Comparison of ENCODE assay signal across 23 cellular contexts in the genomic region with DNA sequence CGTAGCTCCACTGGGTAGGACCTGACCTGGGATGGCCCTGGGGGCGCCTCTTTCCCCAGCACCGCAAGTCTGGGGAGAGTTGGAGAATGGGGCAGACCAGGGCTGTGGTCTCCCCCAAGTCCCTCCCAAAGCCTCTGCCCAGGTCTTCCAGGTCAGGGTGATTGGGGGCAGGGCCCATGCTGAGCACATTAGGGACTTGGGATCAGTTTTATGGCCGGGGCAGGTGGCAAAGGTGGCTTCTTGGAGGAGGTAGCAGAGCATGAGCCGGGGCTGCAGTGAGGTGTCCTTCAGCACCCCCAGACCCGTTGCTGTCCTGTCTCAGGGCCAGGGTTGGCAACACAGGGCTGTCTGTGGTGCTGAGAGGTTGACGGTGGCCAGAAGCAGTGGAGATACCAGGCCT. TPM values are rescaled to one million over a fixed set of nuclear protein-coding genes. Genes with fewer than 3 reads are reported as not detected.
DNase-seq lines count a peak whose midpoint lies in the region; ATAC-seq, FAIRE-seq and TF ChIP-seq lines count a peak whose summit lies in the region.
"Had no signal": no experiment of that assay in that cellular context is flagged by ENCODE, and none has a peak within 500 bp of the region (broad histone marks: within the 10 kb centered on the region; RNA-seq: fewer than 3 reads in every experiment).

No MANE protein-coding gene starts in this region.

- intact Hi-C loops in left ventricle myocardium inferior (cut with micrococcal nuclease): no loop called here
- intact Hi-C loops in left cardiac atrium (cut with DNase I): no loop called here
- intact Hi-C loops in HepG2 (cut with micrococcal nuclease; ENCODE audit: unreplicated experiment): no loop called here

- H3K27me3 Mint-ChIP-seq in effector memory CD8-positive, alpha-beta T cell: no peaks in the 10 kb centered on the region
- H3K27me3 Mint-ChIP-seq: activated naive CD4-positive, alpha-beta T cell treated with anti-CD3 and anti-CD28 coated beads, Interleukin-2, amount 50 U/mL, for 24 hours had no signal

- FAIRE-seq in HepG2 (lab: Jason Lieb, UNC): no peak
- FAIRE-seq: D721Med had no signal

- H3K4me3 ChIP-seq in left ventricle myocardium inferior (no peak overlapping the region), Loucy (ENCODE audit: low read length, poor library complexity, severe bottlenecking) (no peak overlapping the region), upper lobe of left lung (no peak overlapping the region), HepG2 (replicated peaks in 1 of 3; ENCODE audit: insufficient read depth in 1 of 3, low read depth in 2 of 3, low read length in 3 of 3) (no peak overlapping the region)
- H3K4me3 ChIP-seq: uterus had no signal

- in situ Hi-C loops in HepG2 (cut with HindIII; ENCODE audit: extremely low pct_ligation_motif_present, low pct_unique_long_range_greater_than_20kb): no loop called here

- 96 to 98% methylated on average over 5 to 7 of the region's 7 CpGs for WGBS in upper lobe of left lung, 2 donors
- 80% methylated on average over 2 of the region's 7 CpGs for WGBS in HepG2 (ENCODE audit: low lambda C conversion rate)

- TF ChIP-seq POLR2A in upper lobe of left lung (IDR thresholded peaks at IDR 0.05): no peak
- no peak for TF ChIP-seq POLR2A in HepG2 (IDR thresholded peaks at IDR 0.05; ENCODE audit: insufficient read depth in 1 of 2, low read depth in 2 of 2, low read length in 2 of 2)

- ATAC-seq in left cardiac atrium (no peak), upper lobe of left lung (ENCODE audit: low FRiP score in 2 of 2) (no peak), HepG2 (no peak)
- ATAC-seq in effector memory CD8-positive, alpha-beta T cell (replicated peaks): no peak
- ATAC-seq: sciatic nerve had no signal

- H3K4me3 Mint-ChIP-seq in effector memory CD8-positive, alpha-beta T cell: peak overlapping the region; percentile 12 to 77
- H3K4me3 Mint-ChIP-seq: activated naive CD4-positive, alpha-beta T cell treated with anti-CD3 and anti-CD28 coated beads, Interleukin-2, amount 50 U/mL, for 24 hours had no signal

- no peaks in the 10 kb centered on the region for H3K9me3 Mint-ChIP-seq in effector memory CD8-positive, alpha-beta T cell
- H3K9me3 Mint-ChIP-seq: activated naive CD4-positive, alpha-beta T cell treated with anti-CD3 and anti-CD28 coated beads, Interleukin-2, amount 50 U/mL, for 24 hours had no signal

- H3K9ac ChIP-seq in Loucy (ENCODE audit: low read depth, low read length, poor library complexity, severe bottlenecking): no peak overlapping the region
- no peak overlapping the region for H3K9ac ChIP-seq in HepG2 (ENCODE audit: insufficient read depth, low read depth, low read length)
- H3K9ac ChIP-seq: KMS-11 had no signal

- TF ChIP-seq CTCF in left ventricle myocardium inferior (IDR thresholded peaks at IDR 0.05; ENCODE audit: borderline replicate concordance) (no peak), Loucy (conservative IDR thresholded peaks at IDR 0.05; ENCODE audit: low read length) (no peak), upper lobe of left lung (IDR thresholded peaks at IDR 0.05) (no peak), HepG2 (CRISPR knock-in tag; IDR thresholded peaks at IDR 0.05) (no peak)

- no peaks in the 10 kb centered on the region for H3K36me3 ChIP-seq in left ventricle myocardium inferior
- no peaks in the 10 kb centered on the region for H3K36me3 ChIP-seq in Loucy (ENCODE audit: insufficient read depth, low read length)
- H3K36me3 ChIP-seq in upper lobe of left lung: no peaks in the 10 kb centered on the region
- H3K36me3 ChIP-seq in HepG2 (replicated peaks in 1 of 2; ENCODE audit: control insufficient read depth in 1 of 2, insufficient read depth in 2 of 2, low read length in 2 of 2): no peaks in the 10 kb centered on the region
- H3K36me3 ChIP-seq: brain microvascular endothelial cell, uterus had no signal

- no peaks in the 10 kb centered on the region for H3K9me3 ChIP-seq in left ventricle myocardium inferior (replicated peaks)
- H3K9me3 ChIP-seq in Loucy (ENCODE audit: insufficient read depth, low read depth, low read length): no peaks in the 10 kb centered on the region
- H3K9me3 ChIP-seq in upper lobe of left lung: no peaks in the 10 kb centered on the region
- H3K9me3 ChIP-seq in HepG2 (ENCODE audit: low read length): no peaks in the 10 kb centered on the region
- H3K9me3 ChIP-seq: uterus had no signal

- H3K4me1 Mint-ChIP-seq in effector memory CD8-positive, alpha-beta T cell (ENCODE audit: low read depth in 2 of 2): peaks cover 62 to 74% of the 10 kb centered on the region in 2 donors

- H3K4me2 ChIP-seq in Loucy (ENCODE audit: low read depth, low read length, poor library complexity, severe bottlenecking) (peak overlapping the region; percentile 87), HepG2 (ENCODE audit: low read depth, low read length) (no peak overlapping the region)
- H3K4me2 ChIP-seq: KMS-11 had no signal

- H3K27ac Mint-ChIP-seq in effector memory CD8-positive, alpha-beta T cell: peak overlapping the region; percentile 79 to 89
- H3K27ac Mint-ChIP-seq: activated naive CD4-positive, alpha-beta T cell treated with anti-CD3 and anti-CD28 coated beads, Interleukin-2, amount 50 U/mL, for 24 hours had no signal

- H2AFZ ChIP-seq in Loucy (ENCODE audit: low read length) (no peak overlapping the region), HepG2 (ENCODE audit: low read length) (no peak overlapping the region)

- H3K27ac ChIP-seq in left ventricle myocardium inferior (replicated peaks) (peak overlapping the region; percentile 40), upper lobe of left lung (peak overlapping the region; percentile 35 to 87 (median 76)), HepG2 (ENCODE audit: extremely low read length, insufficient read depth, low read length) (no peak overlapping the region)
- H3K27ac ChIP-seq: brain microvascular endothelial cell, epithelial cell of prostate, foreskin keratinocyte, KMS-11, uterus had no signal

- H3K27me3 ChIP-seq in left ventricle myocardium inferior (ENCODE audit: low read depth) (no peaks in the 10 kb centered on the region), Loucy (ENCODE audit: insufficient read depth, low read length, poor library complexity, severe bottlenecking) (no peaks in the 10 kb centered on the region), upper lobe of left lung (no peaks in the 10 kb centered on the region), HepG2 (ENCODE audit: control insufficient read depth in 1 of 2, insufficient read depth in 2 of 2, low read length in 2 of 2) (no peaks in the 10 kb centered on the region)
- H3K27me3 ChIP-seq: brain microvascular endothelial cell, foreskin keratinocyte, uterus had no signal

- H3F3A ChIP-seq in Loucy (ENCODE audit: low read depth): no peaks in the 10 kb centered on the region

- TF ChIP-seq RAD21 in HepG2 (CRISPR knock-in tag; IDR thresholded peaks at IDR 0.05): no peak

- H3K79me2 ChIP-seq in Loucy (ENCODE audit: insufficient read depth, low read length) (peaks cover 100% of the 10 kb centered on the region), HepG2 (ENCODE audit: insufficient read depth, low read length) (peaks cover 23% of the 10 kb centered on the region)

- H3K4me1 ChIP-seq in left ventricle myocardium inferior: peaks cover 79% of the 10 kb centered on the region
- peaks cover 90% of the 10 kb centered on the region for H3K4me1 ChIP-seq in Loucy (ENCODE audit: insufficient read depth, low read length, poor library complexity, severe bottlenecking)
- H3K4me1 ChIP-seq in upper lobe of left lung: peaks cover 26 to 94% (median 80%) of the 10 kb centered on the region in 4 donors
- peaks cover 34% of the 10 kb centered on the region for H3K4me1 ChIP-seq in HepG2 (ENCODE audit: insufficient read depth, low read length)

- H3K9me2 ChIP-seq in Loucy (replicated peaks; ENCODE audit: low read depth, low read length): no peaks in the 10 kb centered on the region

- BruUV-seq in HepG2 (replicated peaks; lab: Mats Ljungman, UMichigan): no TSS peak

- no peak for TF ChIP-seq EP300 in upper lobe of left lung (IDR thresholded peaks at IDR 0.05)
- no peak for TF ChIP-seq EP300 in HepG2 (IDR thresholded peaks at IDR 0.05; ENCODE audit: low read depth in 2 of 2, low read length in 2 of 2)
- TF ChIP-seq EP300 in HepG2 (CRISPR knock-in tag; IDR thresholded peaks at IDR 0.05; ENCODE audit: borderline replicate concordance): no peak

- peaks cover 92% of the 10 kb centered on the region for H3K36me3 Mint-ChIP-seq in effector memory CD8-positive, alpha-beta T cell (ENCODE audit: insufficient read depth)
- H3K36me3 Mint-ChIP-seq: activated naive CD4-positive, alpha-beta T cell treated with anti-CD3 and anti-CD28 coated beads, Interleukin-2, amount 50 U/mL, for 24 hours had no signal

- H4K20me1 ChIP-seq in Loucy (ENCODE audit: insufficient read depth, low read length, poor library complexity, severe bottlenecking) (peaks cover 82% of the 10 kb centered on the region), HepG2 (ENCODE audit: insufficient read depth, low read length) (no peaks in the 10 kb centered on the region)

- POLR2A ChIA-PET in HepG2 (lab: Yijun Ruan, JAX): no interaction called here

- no peak for DNase-seq in left ventricle myocardium inferior
- DNase-seq in left cardiac atrium: no peak
- DNase-seq in effector memory CD8-positive, alpha-beta T cell: no peak
- no peak for DNase-seq in upper lobe of left lung
- no peak for DNase-seq in ecto neural progenitor cell (ENCODE audit: low spot score)
- DNase-seq in HepG2 (ENCODE audit: low spot score): no peak
- DNase-seq in T1000 (lab: John Stamatoyannopoulos, UW): no peak
- DNase-seq: activated CD4-positive, CD25-positive, alpha-beta regulatory T cell treated with anti-CD3 and anti-CD28 coated beads, Interleukin-2, amount 50 U/mL, for 72 hours; brain microvascular endothelial cell; foreskin keratinocyte; GDM1; NCI-H1105; NCI-H510A treated with DMSO at 0.1 percent for 48 hours; OCI-M1; SHP77 treated with DMSO at 0.1 percent for 48 hours; stimulated activated CD4-positive, alpha-beta T cell treated with anti-CD3 and anti-CD28 coated beads, Interleukin-2, amount 100 ng/mL, for 24 hours; uterus had no signal

- CTCF ChIA-PET in HepG2 (lab: Yijun Ruan, JAX; ENCODE audit: low intra/inter-chr PET ratio, low total read pairs): no interaction called here

RNA-seq across cellular contexts. Expression of gene RELT, which starts 6.0 kb away (rescaled TPM):
- 1.6 TPM for total RNA-seq in left ventricle myocardium inferior
- total RNA-seq in left cardiac atrium: 1 to 10 TPM; 4.3 to 8.3 TPM
- total RNA-seq in upper lobe of left lung: 10 to 100 TPM in 5 of 6 donors, 1 to 10 TPM in 1; 4.9 to 27.0 (median 19.2) TPM
- total RNA-seq in HepG2 (2016; rRNA removed; fragmentation: Illumina TruSeq; extraction: Trizol): 1.6 and 4.7 TPM in 2 replicates
- 2.8 and 3.4 TPM in 2 replicates for total RNA-seq in HepG2 (2016; cell fraction: cytosol; rRNA removed; fragmentation: Illumina TruSeq; extraction: Trizol; ENCODE audit: low read depth)
- total RNA-seq in HepG2 (2016; cell fraction: insoluble cytoplasmic fraction; rRNA removed; fragmentation: Illumina TruSeq; extraction: Trizol): 1.8 and 4.7 TPM in 2 replicates
- total RNA-seq in HepG2 (2016; cell fraction: membrane; rRNA removed; fragmentation: Illumina TruSeq; extraction: Trizol): 4.0 and 4.2 TPM in 2 replicates
- total RNA-seq in HepG2 (2016; cell fraction: nucleus; rRNA removed; fragmentation: Illumina TruSeq; extraction: Trizol): 5.4 TPM in 2 replicates
- 2.5 and 3.5 TPM in 2 replicates for polyA plus RNA-seq in HepG2 (2011; rRNA removed)
- polyA plus RNA-seq in HepG2 (2011; cell fraction: cytosol; rRNA removed): 2.1 and 3.1 TPM in 2 replicates
- polyA plus RNA-seq in HepG2 (2011; cell fraction: nucleus; rRNA removed): 12.5 and 18.1 TPM in 2 replicates
- polyA plus RNA-seq in HepG2 (2012): 1.0 and 2.7 TPM in 2 replicates
- 0.36 and 0.55 TPM in 2 replicates for polyA plus RNA-seq in HepG2 (2016; cell fraction: cytosol; fragmentation: Illumina TruSeq; extraction: Trizol; ENCODE audit: low read depth)
- 1.4 TPM in 2 replicates for polyA plus RNA-seq in HepG2 (2016; cell fraction: insoluble cytoplasmic fraction; fragmentation: Illumina TruSeq; extraction: Trizol; ENCODE audit: low read depth)
- 0.68 and 0.80 TPM in 2 replicates for polyA plus RNA-seq in HepG2 (2016; cell fraction: membrane; fragmentation: Illumina TruSeq; extraction: Trizol; ENCODE audit: low read depth)
- polyA plus RNA-seq in HepG2 (2016; cell fraction: nucleus; fragmentation: Illumina TruSeq; extraction: Trizol; ENCODE audit: insufficient read depth, low read depth): 14.8 and 15.4 TPM in 2 replicates
- polyA minus RNA-seq in HepG2 (2011; rRNA and poly(A)+ RNA removed; ENCODE audit: low replicate concordance): 7.0 and 19.1 TPM in 2 replicates
- polyA minus RNA-seq in HepG2 (2011; cell fraction: cytosol; rRNA and poly(A)+ RNA removed): 1.7 and 2.0 TPM in 2 replicates
- polyA minus RNA-seq in HepG2 (2011; cell fraction: nucleus; rRNA and poly(A)+ RNA removed): 5.2 and 7.6 TPM in 2 replicates
